ENCODE assay signal across 13 cellular contexts in the genomic region with DNA sequence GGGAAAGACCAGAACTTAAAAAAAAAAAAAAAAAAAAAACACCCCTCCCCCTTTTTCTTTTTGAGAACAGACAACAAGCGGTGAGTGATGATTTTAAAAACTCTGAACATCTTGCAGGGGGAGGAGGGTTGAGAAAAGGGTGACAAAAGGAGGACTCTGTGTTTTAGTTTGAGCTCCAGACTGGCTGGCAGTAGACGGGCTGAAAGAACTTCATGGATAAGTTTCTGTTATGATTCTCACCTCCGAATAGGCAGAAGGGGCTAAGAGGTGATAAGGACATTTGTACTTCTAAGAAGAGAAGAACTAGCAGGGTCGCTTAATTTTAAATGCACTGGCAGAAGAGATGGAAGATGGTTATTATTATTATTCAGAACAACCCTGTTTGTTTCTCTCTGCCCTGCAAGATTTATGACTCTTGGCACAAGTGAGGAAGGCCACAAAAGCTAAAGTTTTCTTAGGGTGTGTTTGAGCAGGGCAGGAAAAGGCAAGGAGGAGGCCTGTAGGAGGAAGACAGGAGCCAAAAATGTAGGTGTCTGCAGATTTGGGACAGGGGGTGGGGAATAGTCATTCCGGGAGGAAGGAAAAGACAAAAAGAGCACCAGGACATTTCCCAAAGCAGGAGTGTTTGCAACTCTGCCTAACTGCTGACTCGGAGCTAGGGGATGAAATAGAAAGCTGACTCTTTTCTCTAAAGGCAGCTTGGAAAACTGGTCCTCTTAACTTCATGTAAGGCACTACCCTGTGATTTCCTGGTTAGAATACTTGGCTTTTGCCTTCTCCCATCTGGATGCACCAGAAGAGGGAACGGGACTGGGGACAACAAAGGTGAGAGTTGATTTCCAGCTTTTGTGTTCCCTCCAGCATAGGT. TPM values are rescaled to one million over a fixed set of nuclear protein-coding genes. Genes with fewer than 3 reads are reported as not detected.
DNase-seq lines count a peak whose midpoint lies in the region; ATAC-seq and TF ChIP-seq lines count a peak whose summit lies in the region.
"Had no signal": no experiment of that assay in that cellular context is flagged by ENCODE, and none has a peak within 500 bp of the region (broad histone marks: within the 10 kb centered on the region; RNA-seq: fewer than 3 reads in every experiment).

No MANE protein-coding gene starts in this region.

- in situ Hi-C loops in astrocyte of the cerebellum (cut with HindIII; ENCODE audit: low sequenced_read_pairs) = no loop called here

- H3K36me3 ChIP-seq in HEK293 (ENCODE audit: control insufficient read depth in 2 of 2, insufficient read depth in 1 of 2, low read length in 2 of 2) = peaks cover 14 to 52% of the 10 kb centered on the region in 2 experiments
- peaks cover 13% of the 10 kb centered on the region for H3K36me3 ChIP-seq in skeletal muscle satellite cell (ENCODE audit: insufficient read depth, low read length)
- H3K36me3 ChIP-seq: gastrocnemius medialis had no signal

- TF ChIP-seq CTCF in HEK293 (tag by site-specific recombination; IDR thresholded peaks at IDR 0.05) = no peak
- TF ChIP-seq CTCF in astrocyte of the cerebellum (IDR thresholded peaks at IDR 0.05; ENCODE audit: low read depth, low read length, missing control alignments) = no peak

- POLR2A ChIA-PET in HEK293 (lab: Yijun Ruan, JAX) = interaction anchor here (0.6 to 3.0 kb wide), 10 partner anchors 10 to 135 kb away, joined by 3 to 26 read pairs (median 6); a partner anchor contains a TSS

- CTCF ChIA-PET in HEK293 (lab: Yijun Ruan, JAX) = interaction anchor here (0.6 to 1.7 kb wide), 14 partner anchors 8 to 404 kb away, joined by 3 to 6 read pairs (median 4); no protein-coding TSS in a partner anchor

- no peaks in the 10 kb centered on the region for H3K9me3 ChIP-seq in HEK293 (ENCODE audit: control insufficient read depth, insufficient read depth, low read depth, low read length)
- H3K9me3 ChIP-seq in skeletal muscle satellite cell (replicated peaks; ENCODE audit: low read length) = no peaks in the 10 kb centered on the region
- H3K9me3 ChIP-seq: gastrocnemius medialis had no signal

- H3K27ac ChIP-seq in HEK293 (ENCODE audit: extremely low read depth, low read depth, low read length) = peak overlapping the region; percentile 97

- H3K4me1 ChIP-seq in HEK293 (ENCODE audit: control insufficient read depth, insufficient read depth, low read length) (peaks cover 68% of the 10 kb centered on the region), skeletal muscle satellite cell (ENCODE audit: control insufficient read depth, insufficient read depth, low read length) (peaks cover 50% of the 10 kb centered on the region)

- H3K9ac ChIP-seq in skeletal muscle satellite cell (ENCODE audit: low read depth, low read length) = peak overlapping the region; percentile 75

- H3K27me3 ChIP-seq in skeletal muscle satellite cell (ENCODE audit: control insufficient read depth, insufficient read depth, low read length) = no peaks in the 10 kb centered on the region

- H3K4me2 ChIP-seq in skeletal muscle satellite cell (ENCODE audit: low read length) = peak overlapping the region; percentile 93

- H3K4me3 ChIP-seq in HEK293 (ENCODE audit: low read depth, low read length) = no peak overlapping the region
- peak overlapping the region; percentile 82 for H3K4me3 ChIP-seq in astrocyte of the cerebellum (ENCODE audit: low read depth, low read length)
- H3K4me3 ChIP-seq in skeletal muscle satellite cell (ENCODE audit: low read length) = peak overlapping the region; percentile 66

- DNase-seq in astrocyte of the cerebellum (ENCODE audit: low read depth) = no peak
- peak; percentile 23 for DNase-seq in kidney tubule cell (ENCODE audit: low spot score)
- DNase-seq in stimulated activated naive CD4-positive, alpha-beta T cell treated with Interleukin-2 at 50 U/mL for 16 hours (lab: John Stamatoyannopoulos, UW) = no peak
- no peak for DNase-seq in erythroblast (lab: John Stamatoyannopoulos, UW)
- no peak for DNase-seq in NCI-H2107 (lab: John Stamatoyannopoulos, UW)
- DNase-seq: caudate nucleus, gastrocnemius medialis, HFFc6, Kasumi-1 had no signal

- TF ChIP-seq POLR2A in erythroblast (IDR thresholded peaks at IDR 0.05; ENCODE audit: low read length) = no peak

- no peak for ATAC-seq in GM21723 (IDR thresholded peaks at IDR 0.05; ENCODE audit: unreplicated experiment)
- ATAC-seq: gastrocnemius medialis had no signal

TF ChIP-seq in HEK293, 187 proteins besides CTCF, POLR2A, EP300 and RAD21 (continues in another document):
- TF ChIP-seq KLF10 (tag by site-specific recombination; IDR thresholded peaks at IDR 0.05) (0 out of 2 replicates have a peak, but pooled peaks have one; percentile 8), GLIS1 (tag by site-specific recombination; IDR thresholded peaks at IDR 0.05) (no peak), IKZF3 (tag by site-specific recombination; IDR thresholded peaks at IDR 0.05) (peak; percentile 81), ZXDB (tag by site-specific recombination; IDR thresholded peaks at IDR 0.05) (peak; percentile 58; the same call in 1 of the 2 replicates), KLF9 (tag by site-specific recombination; IDR thresholded peaks at IDR 0.05; ENCODE audit: low read depth) (no peak), ZNF558 (tag by site-specific recombination; IDR thresholded peaks at IDR 0.05) (no peak), SP7 (tag by site-specific recombination; IDR thresholded peaks at IDR 0.05) (peak; percentile 67), ZNF37A (tag by site-specific recombination; IDR thresholded peaks at IDR 0.05) (no peak), MZF1 (tag by site-specific recombination; IDR thresholded peaks at IDR 0.05; ENCODE audit: borderline replicate concordance) (no peak; the same call in 1 of the 2 replicates), ZFHX2 (tag by site-specific recombination; conservative IDR thresholded peaks at IDR 0.05) (peak; percentile 92), EGR2 (tag by site-specific recombination; IDR thresholded peaks at IDR 0.05; ENCODE audit: low read depth) (peak; percentile 80; the same call in 1 of the 2 replicates), ZNF560 (tag by site-specific recombination; IDR thresholded peaks at IDR 0.05; ENCODE audit: borderline replicate concordance) (no peak), PRDM1 (tag by site-specific recombination; IDR thresholded peaks at IDR 0.05) (peak; percentile 70), ZBTB8A (tag by site-specific recombination; IDR thresholded peaks at IDR 0.05) (peak; percentile 45; the same call in 1 of the 2 replicates), REPIN1 (tag by site-specific recombination; IDR thresholded peaks at IDR 0.05; ENCODE audit: low read depth) (peak; percentile 71; the same call in 1 of the 2 replicates), ZNF585B (tag by site-specific recombination; IDR thresholded peaks at IDR 0.05) (no peak), ZNF571 (tag by site-specific recombination; IDR thresholded peaks at IDR 0.05) (no peak), WT1 (tag by site-specific recombination; IDR thresholded peaks at IDR 0.05) (0 out of 2 replicates have a peak, but pooled peaks have one; percentile 16)
- TF ChIP-seq, protein P1, sequence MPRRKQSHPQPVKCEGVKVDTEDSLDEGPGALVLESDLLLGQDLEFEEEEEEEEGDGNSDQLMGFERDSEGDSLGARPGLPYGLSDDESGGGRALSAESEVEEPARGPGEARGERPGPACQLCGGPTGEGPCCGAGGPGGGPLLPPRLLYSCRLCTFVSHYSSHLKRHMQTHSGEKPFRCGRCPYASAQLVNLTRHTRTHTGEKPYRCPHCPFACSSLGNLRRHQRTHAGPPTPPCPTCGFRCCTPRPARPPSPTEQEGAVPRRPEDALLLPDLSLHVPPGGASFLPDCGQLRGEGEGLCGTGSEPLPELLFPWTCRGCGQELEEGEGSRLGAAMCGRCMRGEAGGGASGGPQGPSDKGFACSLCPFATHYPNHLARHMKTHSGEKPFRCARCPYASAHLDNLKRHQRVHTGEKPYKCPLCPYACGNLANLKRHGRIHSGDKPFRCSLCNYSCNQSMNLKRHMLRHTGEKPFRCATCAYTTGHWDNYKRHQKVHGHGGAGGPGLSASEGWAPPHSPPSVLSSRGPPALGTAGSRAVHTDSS (tag by site-specific recombination; IDR thresholded peaks at IDR 0.05) = peak; percentile 47; the same call in 1 of the 2 replicates
- TF ChIP-seq, protein P2, sequence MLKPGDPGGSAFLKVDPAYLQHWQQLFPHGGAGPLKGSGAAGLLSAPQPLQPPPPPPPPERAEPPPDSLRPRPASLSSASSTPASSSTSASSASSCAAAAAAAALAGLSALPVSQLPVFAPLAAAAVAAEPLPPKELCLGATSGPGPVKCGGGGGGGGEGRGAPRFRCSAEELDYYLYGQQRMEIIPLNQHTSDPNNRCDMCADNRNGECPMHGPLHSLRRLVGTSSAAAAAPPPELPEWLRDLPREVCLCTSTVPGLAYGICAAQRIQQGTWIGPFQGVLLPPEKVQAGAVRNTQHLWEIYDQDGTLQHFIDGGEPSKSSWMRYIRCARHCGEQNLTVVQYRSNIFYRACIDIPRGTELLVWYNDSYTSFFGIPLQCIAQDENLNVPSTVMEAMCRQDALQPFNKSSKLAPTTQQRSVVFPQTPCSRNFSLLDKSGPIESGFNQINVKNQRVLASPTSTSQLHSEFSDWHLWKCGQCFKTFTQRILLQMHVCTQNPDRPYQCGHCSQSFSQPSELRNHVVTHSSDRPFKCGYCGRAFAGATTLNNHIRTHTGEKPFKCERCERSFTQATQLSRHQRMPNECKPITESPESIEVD (tag by site-specific recombination; IDR thresholded peaks at IDR 0.05) = 0 out of 2 replicates have a peak, but pooled peaks have one; percentile 51

RNA-seq across cellular contexts. Expression of a gene that starts 11.9 kb away (rescaled TPM):
- total RNA-seq in skeletal muscle satellite cell (2012; rRNA removed) = 4.6 and 5.9 TPM in 2 replicates
- total RNA-seq: HFFc6 had no signal

RNA-seq across cellular contexts. Expression of a gene that starts 21.4 kb away (rescaled TPM):
- 1.3 and 1.7 TPM in 2 replicates for total RNA-seq in skeletal muscle satellite cell (2012; rRNA removed)
- total RNA-seq: HFFc6 had no signal

RNA-seq across cellular contexts. Expression of a gene that starts 26.0 kb away (rescaled TPM):
- not detected in 2 replicates for total RNA-seq in skeletal muscle satellite cell (2012; rRNA removed)
- total RNA-seq: gastrocnemius medialis, HFFc6, sciatic nerve had no signal

RNA-seq across cellular contexts. Expression of a gene that starts 33.3 kb away (rescaled TPM):
- total RNA-seq in skeletal muscle satellite cell (2012; rRNA removed) = 1.1 and 6.3 TPM in 2 replicates
- total RNA-seq: HFFc6 had no signal

RNA-seq across cellular contexts. Expression of a gene that starts 36.8 kb away (rescaled TPM):
- under 0.01 TPM in 2 replicates for total RNA-seq in skeletal muscle satellite cell (2012; rRNA removed)
- total RNA-seq: gastrocnemius medialis, HFFc6 had no signal
